9 cellular contexts compared by ENCODE assay signal in the genomic region with DNA sequence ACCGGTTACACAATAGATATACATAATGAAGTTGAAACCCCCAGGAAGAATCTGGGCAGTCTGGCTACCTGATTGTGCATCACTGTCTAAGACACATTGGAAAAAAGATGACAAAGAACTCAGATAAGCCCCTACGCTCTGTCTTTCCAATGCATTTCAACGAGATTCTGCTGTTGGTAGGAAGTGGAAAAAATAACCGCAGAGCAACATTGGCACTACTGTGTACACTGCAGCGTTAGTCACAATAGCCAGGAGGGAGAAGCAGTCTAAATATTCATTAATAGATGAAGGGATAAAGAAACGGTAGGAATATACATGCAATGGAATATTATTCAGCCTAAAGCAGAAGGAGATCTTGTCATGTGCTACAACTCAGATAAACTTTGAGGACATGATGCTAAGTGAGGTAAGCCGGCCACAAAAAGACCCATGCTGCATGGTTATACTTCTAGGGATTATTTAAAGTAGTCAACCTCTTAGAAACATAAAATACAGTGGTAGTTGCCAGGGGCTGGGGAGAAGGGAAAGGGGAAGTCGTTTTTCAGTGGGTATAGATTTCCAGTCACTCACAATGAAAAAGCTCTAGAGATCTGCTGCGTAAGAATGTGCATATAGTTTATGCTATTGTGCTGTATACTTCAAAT. TPM values are rescaled to one million over a fixed set of nuclear protein-coding genes. Genes with fewer than 3 reads are reported as not detected.
A peak's percentile ranks its signal among the peaks of the same experiment; 100 is the strongest.
DNase-seq lines count a peak whose midpoint lies in the region; ATAC-seq and TF ChIP-seq lines count a peak whose summit lies in the region.
"Had no signal": no experiment of that assay in that cellular context is flagged by ENCODE, and none has a peak within 500 bp of the region (broad histone marks: within the 10 kb centered on the region; RNA-seq: fewer than 3 reads in every experiment).

No MANE protein-coding gene starts in this region.

- H3K27me3 Mint-ChIP-seq in activated CD4-positive, alpha-beta memory T cell treated with anti-CD3 and anti-CD28 coated beads, Interleukin-2, amount 10 ng/mL, durations not matched to agents 7 days and 5 days = no peaks in the 10 kb centered on the region
- H3K27me3 Mint-ChIP-seq in natural killer cell (ENCODE audit: low read depth in 2 of 2) = no peaks in the 10 kb centered on the region

- CTCF ChIA-PET in activated CD4-positive, alpha-beta memory T cell treated with anti-CD3 and anti-CD28 coated beads, Interleukin-2, amount 10 ng/mL, durations not matched to agents 7 days and 5 days (lab: Charles Lee) = interaction anchor here (0.9 to 4.4 kb wide), 4 partner anchors 29 to 55 kb away, joined by 3 to 32 read pairs (median 8); a partner anchor contains a TSS

- H3K36me3 Mint-ChIP-seq in activated CD4-positive, alpha-beta memory T cell treated with anti-CD3 and anti-CD28 coated beads, Interleukin-2, amount 10 ng/mL, durations not matched to agents 7 days and 5 days (ENCODE audit: low read depth) = peaks cover 21% of the 10 kb centered on the region
- H3K36me3 Mint-ChIP-seq in natural killer cell = no peaks in the 10 kb centered on the region

- POLR2A ChIA-PET in activated CD4-positive, alpha-beta memory T cell treated with anti-CD3 and anti-CD28 coated beads, Interleukin-2, amount 10 ng/mL, durations not matched to agents 7 days and 5 days (lab: Charles Lee) = interaction anchor here (0.9 to 2.7 kb wide), 9 partner anchors 12 to 112 kb away, joined by 3 to 18 read pairs (median 4); a partner anchor contains a TSS

- no peaks in the 10 kb centered on the region for H3K27me3 ChIP-seq in HL-60 (ENCODE audit: insufficient read depth, poor library complexity, severe bottlenecking)

- TF ChIP-seq CTCF in HL-60 (IDR thresholded peaks at IDR 0.05; ENCODE audit: insufficient read depth, low read length) (no peak), natural killer cell (IDR thresholded peaks at IDR 0.05) (no peak)

- H3K4me3 Mint-ChIP-seq in activated CD4-positive, alpha-beta memory T cell treated with anti-CD3 and anti-CD28 coated beads, Interleukin-2, amount 10 ng/mL, durations not matched to agents 7 days and 5 days = peak overlapping the region; percentile 73
- H3K4me3 Mint-ChIP-seq in natural killer cell = peak overlapping the region; percentile 45

- peaks cover 6% of the 10 kb centered on the region for H3K9me3 Mint-ChIP-seq in activated CD4-positive, alpha-beta memory T cell treated with anti-CD3 and anti-CD28 coated beads, Interleukin-2, amount 10 ng/mL, durations not matched to agents 7 days and 5 days
- H3K9me3 Mint-ChIP-seq in natural killer cell = peaks cover 0 to 3% of the 10 kb centered on the region in 2 donors

- H3K4me1 Mint-ChIP-seq in activated CD4-positive, alpha-beta memory T cell treated with anti-CD3 and anti-CD28 coated beads, Interleukin-2, amount 10 ng/mL, durations not matched to agents 7 days and 5 days = peaks cover 54% of the 10 kb centered on the region
- peaks cover 71% of the 10 kb centered on the region in 2 donors for H3K4me1 Mint-ChIP-seq in natural killer cell

- peak overlapping the region; percentile 78 for H3K27ac ChIP-seq in HL-60 (replicated peaks)

- peak; percentile 24 for ATAC-seq in GM19468 (IDR thresholded peaks at IDR 0.05; ENCODE audit: extremely low read depth, unreplicated experiment)
- ATAC-seq in natural killer cell = peak; percentile 39 to 58 (median 48)
- no peak for ATAC-seq in HG02588 (IDR thresholded peaks at IDR 0.05; ENCODE audit: unreplicated experiment)
- no peak for ATAC-seq in GM21381 (IDR thresholded peaks at IDR 0.05; ENCODE audit: unreplicated experiment)

- peak overlapping the region; percentile 82 for H3K27ac Mint-ChIP-seq in activated CD4-positive, alpha-beta memory T cell treated with anti-CD3 and anti-CD28 coated beads, Interleukin-2, amount 10 ng/mL, durations not matched to agents 7 days and 5 days
- H3K27ac Mint-ChIP-seq in natural killer cell = peak overlapping the region in 1 of 2 donors; percentile 42

- H3K4me3 ChIP-seq in HL-60 (replicated peaks; ENCODE audit: insufficient read depth, low read length) = no peak overlapping the region

- DNase-seq in HL-60 (ENCODE audit: low read depth in 1 of 2, low spot score in 1 of 2) (peak in 1 of 2 experiments; percentile 57), natural killer cell (no peak), AG20443 (ENCODE audit: low spot score) (no peak)
- DNase-seq in activated CD4-positive, alpha-beta memory T cell treated with anti-CD3 and anti-CD28 coated beads, Interleukin-2, amount 10 ng/mL, durations not matched to agents 7 days and 5 days = peak; percentile 30
- no peak for DNase-seq in activated CD8-positive, alpha-beta memory T cell treated with anti-CD3 and anti-CD28 coated beads, Interleukin-2, amount 50 U/mL, for 48 hours
- DNase-seq: NCI-H510A had no signal

- intact Hi-C loops in natural killer cell (cut with micrococcal nuclease) = loop anchor here (5.0 kb wide), 1 partner anchor 39 kb away; a partner anchor contains a TSS

RNA-seq across cellular contexts. Expression of a gene that starts 40.3 kb away (rescaled TPM):
- 100 to 1,000 TPM; 100 to 102 TPM for total RNA-seq in activated CD4-positive, alpha-beta memory T cell treated with anti-CD3 and anti-CD28 coated beads, Interleukin-2, amount 10 ng/mL, durations not matched to agents 7 days and 5 days
- 100 to 1,000 TPM; 127 to 147 (median 130) TPM for total RNA-seq in natural killer cell

Comparison
In these comparisons a context has a peak if more than half of its experiments do, and no peak if none do; other contexts are left out.
1. ATAC-seq: peak in GM19468 (single experiment) and natural killer cell (3 of 3); none in HG02588 (single experiment) and GM21381 (single experiment).